Comparison of ENCODE assay signal across 8 cellular contexts in the genomic region with DNA sequence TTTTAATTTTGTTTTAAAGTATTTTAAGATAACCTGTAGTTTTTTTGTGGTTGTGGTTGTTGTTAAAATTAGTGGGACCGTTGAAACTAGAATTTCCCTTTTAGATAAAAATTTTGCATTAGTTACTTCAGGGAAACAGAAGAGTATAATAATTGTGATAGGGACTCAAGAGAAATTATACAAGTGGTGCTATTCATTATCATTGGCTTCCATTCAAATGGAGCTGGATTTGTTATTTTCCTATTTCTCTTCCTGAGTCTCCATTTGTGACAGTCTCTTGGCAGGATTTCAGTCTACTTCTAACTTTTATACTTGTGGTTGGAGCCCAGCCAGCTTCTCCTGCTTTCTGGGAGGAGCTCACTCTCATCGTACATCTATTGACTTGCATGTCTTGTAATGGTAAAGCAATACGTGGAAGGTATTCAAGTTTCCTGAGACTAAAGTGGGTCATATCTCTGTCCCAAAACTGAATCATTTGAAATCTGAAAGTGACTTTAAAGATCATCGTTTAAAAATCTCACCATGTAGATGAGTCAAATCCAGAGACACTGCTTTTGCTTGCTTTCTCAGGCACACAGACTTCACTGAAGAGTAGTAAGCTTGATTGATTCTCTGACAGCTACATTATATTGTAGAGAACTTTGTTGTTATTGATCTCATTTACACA.
A peak's percentile ranks its signal among the peaks of the same experiment; 100 is the strongest.
DNase-seq lines count a peak whose midpoint lies in the region; ATAC-seq and TF ChIP-seq lines count a peak whose summit lies in the region.

No MANE protein-coding gene starts in this region.

- H3K9me3 ChIP-seq in effector memory CD4-positive, alpha-beta T cell (ENCODE audit: control insufficient read depth, low read length), result no peaks in the 10 kb centered on the region

- ATAC-seq in GM18508 (IDR thresholded peaks at IDR 0.05; ENCODE audit: insufficient read depth, unreplicated experiment) (peak; percentile 85), GM21529 (IDR thresholded peaks at IDR 0.05; ENCODE audit: unreplicated experiment) (peak; percentile 88)

- H3K4me3 ChIP-seq in fibroblast of pulmonary artery (replicated peaks; ENCODE audit: low read depth, low read length) (no peak overlapping the region), coronary artery (no peak overlapping the region)
- H3K4me3 ChIP-seq in effector memory CD4-positive, alpha-beta T cell (ENCODE audit: insufficient read depth, low read depth, low read length, poor library complexity, severe bottlenecking), result no peak overlapping the region

- no peaks in the 10 kb centered on the region for H3K4me1 ChIP-seq in effector memory CD4-positive, alpha-beta T cell (ENCODE audit: control insufficient read depth, insufficient read depth, low read length, poor library complexity, severe bottlenecking)

- H3K27ac ChIP-seq in coronary artery, result no peak overlapping the region
- H3K27ac ChIP-seq in effector memory CD4-positive, alpha-beta T cell (ENCODE audit: insufficient read depth, low read length, poor library complexity, severe bottlenecking), result no peak overlapping the region

- no peaks in the 10 kb centered on the region for H3K27me3 ChIP-seq in effector memory CD4-positive, alpha-beta T cell (replicated peaks; ENCODE audit: control insufficient read depth, insufficient read depth, low read length, poor library complexity, severe bottlenecking)

- TF ChIP-seq CTCF in fibroblast of pulmonary artery (IDR thresholded peaks at IDR 0.05; ENCODE audit: low read length, missing control alignments) (no peak), coronary artery (IDR thresholded peaks at IDR 0.05) (no peak)

- DNase-seq in HT1080 (ENCODE audit: low read depth) (peak; percentile 32), fibroblast of pulmonary artery (ENCODE audit: low read depth) (peak; percentile 81), NCI-H774 (lab: John Stamatoyannopoulos, UW) (no peak), coronary artery (ENCODE audit: low spot score) (no peak), AG08396 (ENCODE audit: low spot score) (no peak)
- no peak for DNase-seq in effector memory CD4-positive, alpha-beta T cell

- H3K36me3 ChIP-seq in effector memory CD4-positive, alpha-beta T cell (ENCODE audit: control insufficient read depth, insufficient read depth, low read length), result no peaks in the 10 kb centered on the region

Comparison
In these comparisons a context has a peak if more than half of its experiments do, and no peak if none do; other contexts are left out.
1. DNase-seq: peak in HT1080 (single experiment) and fibroblast of pulmonary artery (single experiment); none in NCI-H774 (single experiment), coronary artery (single experiment), AG08396 (single experiment) and effector memory CD4-positive, alpha-beta T cell (0 of 3).